1 cellular context compared by ENCODE assay signal in the genomic region with DNA sequence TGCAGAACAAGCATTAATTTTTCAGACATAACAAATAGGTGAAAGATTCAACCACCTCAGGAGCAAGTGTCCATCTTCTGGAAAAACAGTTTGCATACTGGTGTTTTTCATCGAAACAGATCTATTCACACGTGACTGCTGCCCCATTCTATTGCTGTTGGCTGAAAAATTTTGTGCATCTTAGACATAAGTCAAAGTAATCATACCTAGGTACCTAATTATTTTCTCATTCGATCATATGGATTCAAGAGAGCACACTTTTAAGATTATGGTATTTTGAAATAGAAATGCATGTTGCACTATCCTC.
TF ChIP-seq lines count a peak whose summit lies in the region.

No MANE protein-coding gene starts in this region.

TF ChIP-seq in IMR-90, 13 proteins besides CTCF, POLR2A, EP300 and RAD21:
- TF ChIP-seq, protein P1, sequence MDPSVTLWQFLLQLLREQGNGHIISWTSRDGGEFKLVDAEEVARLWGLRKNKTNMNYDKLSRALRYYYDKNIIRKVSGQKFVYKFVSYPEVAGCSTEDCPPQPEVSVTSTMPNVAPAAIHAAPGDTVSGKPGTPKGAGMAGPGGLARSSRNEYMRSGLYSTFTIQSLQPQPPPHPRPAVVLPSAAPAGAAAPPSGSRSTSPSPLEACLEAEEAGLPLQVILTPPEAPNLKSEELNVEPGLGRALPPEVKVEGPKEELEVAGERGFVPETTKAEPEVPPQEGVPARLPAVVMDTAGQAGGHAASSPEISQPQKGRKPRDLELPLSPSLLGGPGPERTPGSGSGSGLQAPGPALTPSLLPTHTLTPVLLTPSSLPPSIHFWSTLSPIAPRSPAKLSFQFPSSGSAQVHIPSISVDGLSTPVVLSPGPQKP (IDR thresholded peaks at IDR 0.05; ENCODE audit: borderline replicate concordance, low read depth, low read length) = no peak
- no peak for TF ChIP-seq CEBPB (IDR thresholded peaks at IDR 0.05; ENCODE audit: low read depth, low read length)
- no peak for TF ChIP-seq FOS (IDR thresholded peaks at IDR 0.05; ENCODE audit: low read depth, low read length)
- TF ChIP-seq RFX5 (IDR thresholded peaks at IDR 0.05; ENCODE audit: low read depth, low read length) = no peak
- TF ChIP-seq SMC3 (IDR thresholded peaks at IDR 0.05; ENCODE audit: low read depth, low read length) = no peak
- TF ChIP-seq BHLHE40 (IDR thresholded peaks at IDR 0.05; ENCODE audit: low read depth, low read length) = no peak
- TF ChIP-seq MAFK (IDR thresholded peaks at IDR 0.05; ENCODE audit: low read depth, low read length) = no peak
- no peak for TF ChIP-seq MAZ (IDR thresholded peaks at IDR 0.05; ENCODE audit: borderline replicate concordance, low read depth, low read length)
- TF ChIP-seq, protein P2, sequence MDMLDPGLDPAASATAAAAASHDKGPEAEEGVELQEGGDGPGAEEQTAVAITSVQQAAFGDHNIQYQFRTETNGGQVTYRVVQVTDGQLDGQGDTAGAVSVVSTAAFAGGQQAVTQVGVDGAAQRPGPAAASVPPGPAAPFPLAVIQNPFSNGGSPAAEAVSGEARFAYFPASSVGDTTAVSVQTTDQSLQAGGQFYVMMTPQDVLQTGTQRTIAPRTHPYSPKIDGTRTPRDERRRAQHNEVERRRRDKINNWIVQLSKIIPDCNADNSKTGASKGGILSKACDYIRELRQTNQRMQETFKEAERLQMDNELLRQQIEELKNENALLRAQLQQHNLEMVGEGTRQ (IDR thresholded peaks at IDR 0.05; ENCODE audit: low read depth, low read length) = no peak
- TF ChIP-seq NFE2L2 (IDR thresholded peaks at IDR 0.05; ENCODE audit: low read depth, low read length) = no peak
- TF ChIP-seq RCOR1 (IDR thresholded peaks at IDR 0.05; ENCODE audit: insufficient replicate concordance, low read length) = no peak
- TF ChIP-seq CHD1 (IDR thresholded peaks at IDR 0.05; ENCODE audit: low read depth, low read length) = no peak
- no peak for TF ChIP-seq MXI1 (IDR thresholded peaks at IDR 0.05; ENCODE audit: borderline replicate concordance, low read depth, low read length)
